Comparison of ENCODE assay signal across 1 cellular context in genomic region chr3:51813539-51813938, GRCh38.
TF ChIP-seq lines count a peak whose summit lies in the region.

No MANE protein-coding gene starts in this region.

TF ChIP-seq in HepG2, 621 proteins besides CTCF, POLR2A, EP300 and RAD21:
- TF ChIP-seq ATF1 (CRISPR knock-in tag; IDR thresholded peaks at IDR 0.05) = no peak
- TF ChIP-seq HMG20B (CRISPR knock-in tag; conservative IDR thresholded peaks at IDR 0.05) = no peak
- TF ChIP-seq TCF12 (IDR thresholded peaks at IDR 0.05) = no peak
- no peak for TF ChIP-seq TCF12 (CRISPR knock-in tag; IDR thresholded peaks at IDR 0.05)
- TF ChIP-seq AHR (CRISPR knock-in tag; IDR thresholded peaks at IDR 0.05) = no peak
- no peak for TF ChIP-seq HIVEP1 (CRISPR knock-in tag; IDR thresholded peaks at IDR 0.05)
- TF ChIP-seq PHB2 (IDR thresholded peaks at IDR 0.05; ENCODE audit: partially characterized antibody) = no peak
- TF ChIP-seq ZBTB38 (CRISPR knock-in tag; IDR thresholded peaks at IDR 0.05) = no peak
